1 cellular context compared by ENCODE assay signal in the genomic region with DNA sequence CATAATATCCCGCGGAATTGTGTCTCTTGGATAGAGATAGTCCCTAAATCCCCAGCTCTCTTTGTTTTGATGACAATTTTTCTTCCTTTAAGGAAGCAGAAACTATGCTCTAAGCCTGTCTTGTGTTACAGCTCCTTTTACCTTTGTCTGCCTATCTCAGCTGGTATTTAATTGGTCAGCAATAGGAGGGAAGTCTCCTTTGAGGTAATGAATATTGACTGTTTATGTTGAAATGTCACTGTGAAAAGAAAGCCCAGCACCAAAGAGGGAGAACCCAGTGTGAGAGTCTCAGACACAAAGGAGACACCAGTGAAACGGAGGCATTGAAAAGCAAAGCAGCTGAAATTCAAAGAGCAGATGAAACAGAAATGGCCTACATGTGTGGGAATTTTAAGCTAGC.
TF ChIP-seq lines count a peak whose summit lies in the region.

No MANE protein-coding gene starts in this region.

TF ChIP-seq in GM23338, 12 proteins besides CTCF, POLR2A, EP300 and RAD21 (continued from another document):
- TF ChIP-seq, protein P1, sequence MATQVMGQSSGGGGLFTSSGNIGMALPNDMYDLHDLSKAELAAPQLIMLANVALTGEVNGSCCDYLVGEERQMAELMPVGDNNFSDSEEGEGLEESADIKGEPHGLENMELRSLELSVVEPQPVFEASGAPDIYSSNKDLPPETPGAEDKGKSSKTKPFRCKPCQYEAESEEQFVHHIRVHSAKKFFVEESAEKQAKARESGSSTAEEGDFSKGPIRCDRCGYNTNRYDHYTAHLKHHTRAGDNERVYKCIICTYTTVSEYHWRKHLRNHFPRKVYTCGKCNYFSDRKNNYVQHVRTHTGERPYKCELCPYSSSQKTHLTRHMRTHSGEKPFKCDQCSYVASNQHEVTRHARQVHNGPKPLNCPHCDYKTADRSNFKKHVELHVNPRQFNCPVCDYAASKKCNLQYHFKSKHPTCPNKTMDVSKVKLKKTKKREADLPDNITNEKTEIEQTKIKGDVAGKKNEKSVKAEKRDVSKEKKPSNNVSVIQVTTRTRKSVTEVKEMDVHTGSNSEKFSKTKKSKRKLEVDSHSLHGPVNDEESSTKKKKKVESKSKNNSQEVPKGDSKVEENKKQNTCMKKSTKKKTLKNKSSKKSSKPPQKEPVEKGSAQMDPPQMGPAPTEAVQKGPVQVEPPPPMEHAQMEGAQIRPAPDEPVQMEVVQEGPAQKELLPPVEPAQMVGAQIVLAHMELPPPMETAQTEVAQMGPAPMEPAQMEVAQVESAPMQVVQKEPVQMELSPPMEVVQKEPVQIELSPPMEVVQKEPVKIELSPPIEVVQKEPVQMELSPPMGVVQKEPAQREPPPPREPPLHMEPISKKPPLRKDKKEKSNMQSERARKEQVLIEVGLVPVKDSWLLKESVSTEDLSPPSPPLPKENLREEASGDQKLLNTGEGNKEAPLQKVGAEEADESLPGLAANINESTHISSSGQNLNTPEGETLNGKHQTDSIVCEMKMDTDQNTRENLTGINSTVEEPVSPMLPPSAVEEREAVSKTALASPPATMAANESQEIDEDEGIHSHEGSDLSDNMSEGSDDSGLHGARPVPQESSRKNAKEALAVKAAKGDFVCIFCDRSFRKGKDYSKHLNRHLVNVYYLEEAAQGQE (IDR thresholded peaks at IDR 0.05; ENCODE audit: unreplicated experiment): no peak
